In the genomic region with DNA sequence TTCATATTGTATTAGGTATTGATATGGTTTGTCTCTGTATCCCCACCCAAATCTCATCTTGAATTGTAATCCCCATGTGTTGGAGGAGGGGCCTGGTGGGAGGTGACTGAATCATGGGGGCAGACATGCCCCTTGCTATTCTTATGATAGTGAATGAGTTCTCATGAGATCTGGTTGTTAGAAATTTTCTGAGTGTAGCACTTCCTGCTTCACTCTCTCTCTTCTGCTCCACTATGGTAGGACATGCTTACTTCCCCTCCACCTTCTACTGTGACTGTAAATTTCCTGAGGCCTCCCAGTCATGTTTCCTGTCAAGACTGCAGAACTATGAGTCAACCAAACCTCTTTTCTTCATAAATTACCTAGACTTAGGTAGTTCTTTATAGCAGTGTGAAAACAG, we compare ENCODE assay signal across 9 cellular contexts.
DNase-seq lines count a peak whose midpoint lies in the region; ATAC-seq and TF ChIP-seq lines count a peak whose summit lies in the region.
"Had no signal": no experiment of that assay in that cellular context is flagged by ENCODE, and none has a peak within 500 bp of the region (broad histone marks: within the 10 kb centered on the region; RNA-seq: fewer than 3 reads in every experiment).

No MANE protein-coding gene starts in this region.

- H3K36me3 Mint-ChIP-seq in T-helper 17 cell (ENCODE audit: low read depth) (peaks cover 3% of the 10 kb centered on the region), osteocyte (ENCODE audit: unreplicated experiment) (no peaks in the 10 kb centered on the region)
- no peaks in the 10 kb centered on the region for H3K36me3 Mint-ChIP-seq in effector memory CD8-positive, alpha-beta T cell (ENCODE audit: insufficient read depth)

- H3K27me3 Mint-ChIP-seq in T-helper 17 cell (no peaks in the 10 kb centered on the region), osteocyte (ENCODE audit: unreplicated experiment) (no peaks in the 10 kb centered on the region)
- peaks cover 0 to 14% of the 10 kb centered on the region in 2 donors for H3K27me3 Mint-ChIP-seq in effector memory CD8-positive, alpha-beta T cell

- no peaks in the 10 kb centered on the region for H3K36me3 ChIP-seq in left lung

- intact Hi-C loops in left lung (cut with DNase I), result no loop called here

- no peaks in the 10 kb centered on the region for H3K9me3 ChIP-seq in T-helper 17 cell (ENCODE audit: control insufficient read depth, low read length, poor library complexity, severe bottlenecking)
- no peaks in the 10 kb centered on the region for H3K9me3 ChIP-seq in left lung

- H3K27ac ChIP-seq in left lung, result no peak overlapping the region

- peak; percentile 49 for ATAC-seq in T-helper 17 cell
- peak; percentile 44 for ATAC-seq in effector memory CD8-positive, alpha-beta T cell (replicated peaks)
- no peak for ATAC-seq in left lung

- H3K4me3 Mint-ChIP-seq in T-helper 17 cell (peak overlapping the region; percentile 16), osteocyte (ENCODE audit: unreplicated experiment) (no peak overlapping the region)
- H3K4me3 Mint-ChIP-seq in effector memory CD8-positive, alpha-beta T cell, result no peak overlapping the region
- H3K4me3 Mint-ChIP-seq: HFFc6 had no signal

- H3K4me3 ChIP-seq in left lung, result no peak overlapping the region

- TF ChIP-seq CTCF in left lung (IDR thresholded peaks at IDR 0.05) (no peak), osteocyte (IDR thresholded peaks at IDR 0.05) (no peak)

- H3K27me3 ChIP-seq in left lung, result no peaks in the 10 kb centered on the region

- peak; percentile 14 for DNase-seq in stimulated activated CD4-positive, alpha-beta T cell treated with anti-CD3 and anti-CD28 coated beads, Interleukin-12 subunit alpha, Interleukin-12 subunit beta, amount 100 ng/mL, for 4 hours
- no peak for DNase-seq in stimulated activated CD4-positive, alpha-beta T cell treated with anti-CD3 and anti-CD28 coated beads, Interleukin-2, amount 100 ng/mL, for 48 hours
- DNase-seq in T-helper 17 cell, result no peak
- DNase-seq in effector memory CD8-positive, alpha-beta T cell, result no peak
- no peak for DNase-seq in left lung
- no peak for DNase-seq in HuH-7.5 (ENCODE audit: low spot score)
- DNase-seq in NCI-H2171 (lab: John Stamatoyannopoulos, UW), result no peak
- no peak for DNase-seq in osteocyte (ENCODE audit: extremely low spot score, unreplicated experiment)
- DNase-seq: HFFc6 had no signal

- H3K4me1 Mint-ChIP-seq in T-helper 17 cell (peaks cover 10% of the 10 kb centered on the region), osteocyte (ENCODE audit: unreplicated experiment) (no peaks in the 10 kb centered on the region)
- peaks cover 2 to 6% of the 10 kb centered on the region in 2 donors for H3K4me1 Mint-ChIP-seq in effector memory CD8-positive, alpha-beta T cell (ENCODE audit: low read depth in 2 of 2)

- H3K9me3 Mint-ChIP-seq in effector memory CD8-positive, alpha-beta T cell, result no peaks in the 10 kb centered on the region
- no peaks in the 10 kb centered on the region for H3K9me3 Mint-ChIP-seq in osteocyte (ENCODE audit: unreplicated experiment)
- H3K9me3 Mint-ChIP-seq: HFFc6 had no signal

- H3K27ac Mint-ChIP-seq in T-helper 17 cell (no peak overlapping the region), osteocyte (ENCODE audit: unreplicated experiment) (no peak overlapping the region)
- H3K27ac Mint-ChIP-seq in effector memory CD8-positive, alpha-beta T cell, result no peak overlapping the region
- H3K27ac Mint-ChIP-seq: HFFc6 had no signal

- H3K4me1 ChIP-seq in left lung, result no peaks in the 10 kb centered on the region
